Comparison of ENCODE assay signal across 21 cellular contexts in genomic region chr9:101254733-101255473, GRCh38.
"Had no signal": no experiment of that assay in that cellular context is flagged by ENCODE, and none has a peak within 500 bp of the region (broad histone marks: within the 10 kb centered on the region; RNA-seq: fewer than 3 reads in every experiment).

No MANE protein-coding gene starts in this region.

- H3K27ac Mint-ChIP-seq: dendritic cell treated with granulocyte-macrophage colony-stimulating factor and Interleukin-4, amounts not matched to agents 40 ng/mL and 50 ng/mL, for 4 days; effector memory CD8-positive, alpha-beta T cell; naive thymus-derived CD4-positive, alpha-beta T cell; nephron progenitor cell; stimulated activated naive B cell treated with anti-CD40 and anti-IgM and Interleukin-4, amounts not matched to agents 10 μg/mL and 1 μg/mL and 100 μg/mL, for 72 hours had no signal

- H3K4me3 Mint-ChIP-seq: dendritic cell treated with granulocyte-macrophage colony-stimulating factor and Interleukin-4, amounts not matched to agents 40 ng/mL and 50 ng/mL, for 4 days; effector memory CD8-positive, alpha-beta T cell; naive thymus-derived CD4-positive, alpha-beta T cell; nephron progenitor cell; stimulated activated naive B cell treated with anti-CD40 and anti-IgM and Interleukin-4, amounts not matched to agents 10 μg/mL and 1 μg/mL and 100 μg/mL, for 72 hours had no signal

- H3K36me3 Mint-ChIP-seq: naive thymus-derived CD4-positive, alpha-beta T cell; stimulated activated naive B cell treated with anti-CD40 and anti-IgM and Interleukin-4, amounts not matched to agents 10 μg/mL and 1 μg/mL and 100 μg/mL, for 72 hours had no signal

- ATAC-seq: effector memory CD8-positive, alpha-beta T cell; gastroesophageal sphincter; left ventricle myocardium superior; naive thymus-derived CD4-positive, alpha-beta T cell; sciatic nerve; stimulated activated naive B cell treated with anti-CD40 and anti-IgM and Interleukin-4, amounts not matched to agents 10 μg/mL and 1 μg/mL and 100 μg/mL, for 72 hours had no signal

- DNase-seq: effector memory CD8-positive, alpha-beta T cell; esophagus squamous epithelium; foreskin fibroblast; glutamatergic neuron; islet precursor cell; left ventricle myocardium superior; mesendoderm; naive thymus-derived CD4-positive, alpha-beta T cell; nephron progenitor cell; retina; stimulated activated CD4-positive, alpha-beta T cell treated with anti-CD3 and anti-CD28 coated beads, Interleukin-2, amount 100 ng/mL, for 24 hours; stimulated activated CD4-positive, alpha-beta T cell treated with anti-CD3 and anti-CD28 coated beads, Interleukin-4, amount 100 ng/mL, for 4 hours; stimulated activated naive B cell treated with anti-CD40 and anti-IgM and Interleukin-4, amounts not matched to agents 10 μg/mL and 1 μg/mL and 100 μg/mL, for 72 hours; stomach; substantia nigra; transverse colon had no signal

- H3K27me3 Mint-ChIP-seq: dendritic cell treated with granulocyte-macrophage colony-stimulating factor and Interleukin-4, amounts not matched to agents 40 ng/mL and 50 ng/mL, for 4 days had no signal

- H3K4me1 Mint-ChIP-seq: naive thymus-derived CD4-positive, alpha-beta T cell; nephron progenitor cell; stimulated activated naive B cell treated with anti-CD40 and anti-IgM and Interleukin-4, amounts not matched to agents 10 μg/mL and 1 μg/mL and 100 μg/mL, for 72 hours had no signal

- H3K9me3 Mint-ChIP-seq: dendritic cell treated with granulocyte-macrophage colony-stimulating factor and Interleukin-4, amounts not matched to agents 40 ng/mL and 50 ng/mL, for 4 days; effector memory CD8-positive, alpha-beta T cell; nephron progenitor cell; stimulated activated naive B cell treated with anti-CD40 and anti-IgM and Interleukin-4, amounts not matched to agents 10 μg/mL and 1 μg/mL and 100 μg/mL, for 72 hours had no signal

- H3K4me3 ChIP-seq: esophagus squamous epithelium, gastroesophageal sphincter, prostate gland, stomach, thoracic aorta, transverse colon had no signal
